15 cellular contexts compared by ENCODE assay signal in the genomic region with DNA sequence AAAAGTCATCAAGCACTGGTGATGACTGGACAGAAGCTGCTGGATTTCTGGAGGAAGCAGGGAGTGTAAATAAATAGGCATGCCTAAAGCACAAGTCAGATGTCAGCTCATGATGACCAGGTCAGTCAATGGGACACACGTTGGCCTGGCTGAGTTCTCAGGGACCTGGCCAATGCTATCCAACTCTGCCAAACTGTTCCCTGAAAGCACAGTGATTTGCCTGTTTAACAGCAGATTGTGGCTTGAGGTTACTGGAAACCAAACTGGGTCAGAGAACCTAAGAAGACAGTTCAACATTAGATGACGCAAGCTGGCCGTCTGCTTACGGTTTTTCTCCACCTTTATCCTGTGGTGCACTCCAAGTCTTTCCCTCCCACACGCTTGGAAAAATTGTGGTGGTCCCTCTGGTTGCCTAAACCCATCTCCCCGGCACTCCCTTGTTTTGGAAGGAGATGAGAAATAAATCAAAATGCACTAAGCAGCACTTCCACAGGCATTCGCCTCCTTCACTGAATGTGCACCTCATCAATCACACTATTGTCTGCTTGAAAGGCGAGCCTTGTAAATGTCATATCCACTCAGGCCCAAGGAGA.
DNase-seq lines count a peak whose midpoint lies in the region; ATAC-seq and TF ChIP-seq lines count a peak whose summit lies in the region.
"Had no signal": no experiment of that assay in that cellular context is flagged by ENCODE, and none has a peak within 500 bp of the region (broad histone marks: within the 10 kb centered on the region; RNA-seq: fewer than 3 reads in every experiment).

No MANE protein-coding gene starts in this region.

- intact Hi-C loops in sigmoid colon (cut with DNase I): no loop called here
- intact Hi-C loops in mammary epithelial cell (cut with micrococcal nuclease): no loop called here

- H3K9ac ChIP-seq in GM23248: no peak overlapping the region
- H3K9ac ChIP-seq in mammary epithelial cell (ENCODE audit: insufficient read depth, low read length): no peak overlapping the region

- no peak overlapping the region for H2AFZ ChIP-seq in GM23248
- H2AFZ ChIP-seq in mammary epithelial cell (ENCODE audit: low read depth, low read length): no peak overlapping the region

- TF ChIP-seq EP300 in gastroesophageal sphincter (IDR thresholded peaks at IDR 0.05) (no peak), sigmoid colon (IDR thresholded peaks at IDR 0.05) (no peak)

- peaks cover 5% of the 10 kb centered on the region; the same call in 1 of the 2 replicates for H3K4me1 ChIP-seq in GM23248 (ENCODE audit: insufficient read depth)
- peaks cover 0 to 33% (median 0%) of the 10 kb centered on the region in 3 donors for H3K4me1 ChIP-seq in gastroesophageal sphincter
- H3K4me1 ChIP-seq in sigmoid colon: peaks cover 0 to 28% (median 25%) of the 10 kb centered on the region in 4 donors
- H3K4me1 ChIP-seq in mammary epithelial cell (ENCODE audit: insufficient read depth, low read length): no peaks in the 10 kb centered on the region
- H3K4me1 ChIP-seq: pancreas had no signal

- dilution Hi-C loops in mammary epithelial cell (cut with HindIII; ENCODE audit: low sequenced_read_pairs): no loop called here

- no peaks in the 10 kb centered on the region for H3K79me2 ChIP-seq in GM23248 (ENCODE audit: insufficient read depth)
- no peaks in the 10 kb centered on the region for H3K79me2 ChIP-seq in mammary epithelial cell (ENCODE audit: insufficient read depth, low read length)

- no peaks in the 10 kb centered on the region for H3F3A ChIP-seq in GM23248 (ENCODE audit: insufficient read depth)

- H4K20me1 ChIP-seq in GM23248 (ENCODE audit: insufficient read depth): no peaks in the 10 kb centered on the region
- H4K20me1 ChIP-seq in mammary epithelial cell (ENCODE audit: insufficient read depth, low read length): no peaks in the 10 kb centered on the region

- WGBS in GM23248 (ENCODE audit: low coverage in 1 of 2, low lambda C conversion rate in 2 of 2, missing lambda C conversion rate in 2 of 2), 2 experiments: 72 to 78% methylated on average over 8 of the region's 8 CpGs
- 56 to 67% methylated on average over 6 to 7 of the region's 8 CpGs for WGBS in gastroesophageal sphincter (ENCODE audit: low coverage in 1 of 2), 2 donors
- 86 to 89% methylated on average over 8 of the region's 8 CpGs for WGBS in sigmoid colon, 2 donors
- WGBS in mammary epithelial cell (ENCODE audit: low coverage, missing lambda C conversion rate): 82% methylated on average over 8 of the region's 8 CpGs

- H3K27ac ChIP-seq in GM23248 (no peak overlapping the region), gastroesophageal sphincter (no peak overlapping the region), sigmoid colon (peak overlapping the region in 2 of 4 donors; percentile 42 to 44), mammary epithelial cell (ENCODE audit: insufficient read depth, low read depth, low read length) (no peak overlapping the region)
- H3K27ac ChIP-seq: pancreas had no signal

- ATAC-seq in gastroesophageal sphincter: peak; percentile 62
- ATAC-seq: K562 had no signal

- H3K4me2 ChIP-seq in GM23248 (ENCODE audit: unreplicated experiment) (no peak overlapping the region), mammary epithelial cell (ENCODE audit: insufficient read depth, low read depth, low read length) (no peak overlapping the region)

- CTCF ChIA-PET in mammary epithelial cell (lab: Charles Lee; ENCODE audit: low non-redundant PET): no interaction called here

- no peak for TF ChIP-seq CTCF in gastroesophageal sphincter (IDR thresholded peaks at IDR 0.05)
- TF ChIP-seq CTCF in sigmoid colon (IDR thresholded peaks at IDR 0.05): no peak
- no peak for TF ChIP-seq CTCF in mammary epithelial cell (conservative IDR thresholded peaks at IDR 0.05 in 1 of 2, IDR thresholded peaks at IDR 0.05 in 1 of 2; ENCODE audit: extremely low read depth in 1 of 2, insufficient read depth in 1 of 2, low read depth in 1 of 2, low read length in 2 of 2)

- H3K4me3 ChIP-seq in GM23248: no peak overlapping the region
- no peak overlapping the region for H3K4me3 ChIP-seq in gastroesophageal sphincter
- H3K4me3 ChIP-seq in sigmoid colon: no peak overlapping the region
- H3K4me3 ChIP-seq in mammary epithelial cell (replicated peaks in 1 of 3; ENCODE audit: insufficient read depth in 1 of 3, low read depth in 2 of 3, low read length in 3 of 3): no peak overlapping the region
- H3K4me3 ChIP-seq: K562, pancreas had no signal

- DNase-seq in GM23248 (peak; percentile 45), RKO (ENCODE audit: low spot score) (peak; percentile 40), sigmoid colon (peak; percentile 82), NCI-H774 (lab: John Stamatoyannopoulos, UW) (no peak), mammary epithelial cell (no peak), midbrain (lab: John Stamatoyannopoulos, UW) (no peak)
- DNase-seq: activated CD4-positive, alpha-beta memory T cell treated with anti-CD3 and anti-CD28 coated beads, Interleukin-2, amount 10 ng/mL, durations not matched to agents 7 days and 5 days; activated gamma-delta T cell treated with Interleukin-2 at 50 U/mL for 16 hours; COR-L47; cortex of kidney; NCI-H2081 treated with DMSO at 0.1 percent for 48 hours; stimulated activated CD4-positive, alpha-beta T cell treated with anti-CD3 and anti-CD28 coated beads, Interleukin-4, amount 100 ng/mL, for 1 hour had no signal

- H3K9me3 ChIP-seq in GM23248 (ENCODE audit: low read depth) (no peaks in the 10 kb centered on the region), gastroesophageal sphincter (no peaks in the 10 kb centered on the region), sigmoid colon (peaks cover 0 to 6% (median 0%) of the 10 kb centered on the region in 4 donors), mammary epithelial cell (replicated peaks; ENCODE audit: insufficient read depth, low read length) (peaks cover 3% of the 10 kb centered on the region)
- H3K9me3 ChIP-seq: pancreas had no signal

- H3K27me3 ChIP-seq in GM23248 (replicated peaks; ENCODE audit: insufficient read depth) (no peaks in the 10 kb centered on the region), gastroesophageal sphincter (no peaks in the 10 kb centered on the region), sigmoid colon (no peaks in the 10 kb centered on the region), mammary epithelial cell (ENCODE audit: insufficient read depth, low read length) (no peaks in the 10 kb centered on the region)
- H3K27me3 ChIP-seq: pancreas had no signal

- TF ChIP-seq POLR2A in gastroesophageal sphincter (IDR thresholded peaks at IDR 0.05) (no peak), sigmoid colon (IDR thresholded peaks at IDR 0.05) (no peak)

- H3K9me2 ChIP-seq in GM23248 (ENCODE audit: insufficient read depth): no peaks in the 10 kb centered on the region

- H3K36me3 ChIP-seq in GM23248 (ENCODE audit: low read depth) (peaks cover 8% of the 10 kb centered on the region), gastroesophageal sphincter (peaks cover 0 to 9% of the 10 kb centered on the region in 2 donors), sigmoid colon (no peaks in the 10 kb centered on the region), mammary epithelial cell (ENCODE audit: insufficient read depth, low read length) (no peaks in the 10 kb centered on the region)
- H3K36me3 ChIP-seq: pancreas had no signal

- BruUV-seq in mammary epithelial cell (replicated peaks; lab: Mats Ljungman, UMichigan): no TSS peak

- in situ Hi-C loops in GM23248 (cut with MboI) (no loop called here), mammary epithelial cell (cut with MboI; ENCODE audit: low sequenced_read_pairs in 2 of 2) (no loop called here)

Comparison
In these comparisons a context has a peak if more than half of its experiments do, and no peak if none do; other contexts are left out.
1. DNase-seq: peak in GM23248 (single experiment), RKO (single experiment) and sigmoid colon (single experiment); none in NCI-H774 (single experiment), mammary epithelial cell (single experiment) and midbrain (single experiment).